ENCODE assay signal across 2 cellular contexts in the genomic region with DNA sequence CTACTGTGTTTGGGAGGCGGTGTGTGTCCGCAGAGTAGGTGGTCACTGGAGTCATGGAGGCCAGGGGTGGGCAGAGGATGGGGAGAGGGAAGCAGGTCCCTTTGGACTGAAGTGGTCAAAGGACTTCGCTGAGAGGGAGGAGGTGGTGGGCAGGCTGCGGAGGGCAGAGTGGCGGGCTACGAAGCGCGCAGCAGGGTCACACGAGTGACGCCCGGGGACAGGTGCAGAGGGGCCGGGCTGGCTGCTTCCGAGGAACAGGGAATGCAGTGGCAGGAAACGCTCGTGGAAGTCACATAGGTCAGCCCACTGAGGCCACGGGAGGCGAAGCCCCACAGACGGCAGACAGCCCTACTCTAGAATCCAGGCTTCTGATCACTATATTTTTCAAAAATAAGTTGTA.
TF ChIP-seq lines count a peak whose summit lies in the region.

No MANE protein-coding gene starts in this region.

TF ChIP-seq in K562, 482 proteins besides CTCF, POLR2A, EP300 and RAD21:
- TF ChIP-seq POLR2G (IDR thresholded peaks at IDR 0.05; ENCODE audit: low read depth, low read length): 0 out of 2 replicates have a peak, but pooled peaks have one; percentile 23
- TF ChIP-seq, protein P1, sequence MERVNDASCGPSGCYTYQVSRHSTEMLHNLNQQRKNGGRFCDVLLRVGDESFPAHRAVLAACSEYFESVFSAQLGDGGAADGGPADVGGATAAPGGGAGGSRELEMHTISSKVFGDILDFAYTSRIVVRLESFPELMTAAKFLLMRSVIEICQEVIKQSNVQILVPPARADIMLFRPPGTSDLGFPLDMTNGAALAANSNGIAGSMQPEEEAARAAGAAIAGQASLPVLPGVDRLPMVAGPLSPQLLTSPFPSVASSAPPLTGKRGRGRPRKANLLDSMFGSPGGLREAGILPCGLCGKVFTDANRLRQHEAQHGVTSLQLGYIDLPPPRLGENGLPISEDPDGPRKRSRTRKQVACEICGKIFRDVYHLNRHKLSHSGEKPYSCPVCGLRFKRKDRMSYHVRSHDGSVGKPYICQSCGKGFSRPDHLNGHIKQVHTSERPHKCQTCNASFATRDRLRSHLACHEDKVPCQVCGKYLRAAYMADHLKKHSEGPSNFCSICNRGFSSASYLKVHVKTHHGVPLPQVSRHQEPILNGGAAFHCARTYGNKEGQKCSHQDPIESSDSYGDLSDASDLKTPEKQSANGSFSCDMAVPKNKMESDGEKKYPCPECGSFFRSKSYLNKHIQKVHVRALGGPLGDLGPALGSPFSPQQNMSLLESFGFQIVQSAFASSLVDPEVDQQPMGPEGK (CRISPR knock-in tag; IDR thresholded peaks at IDR 0.05; ENCODE audit: borderline replicate concordance): no peak
- TF ChIP-seq MYC (IDR thresholded peaks at IDR 0.05; ENCODE audit: low read depth, low read length): no peak
- TF ChIP-seq MYC (CRISPR knock-in tag; IDR thresholded peaks at IDR 0.05; ENCODE audit: borderline replicate concordance, low read depth): no peak
- no peak for TF ChIP-seq SMAD1 (IDR thresholded peaks at IDR 0.05; ENCODE audit: low read depth, low read length, partially characterized antibody)
TF ChIP-seq in K562: peak in this region for 1.

TF ChIP-seq in HepG2, 621 proteins besides CTCF, POLR2A, EP300 and RAD21:
- TF ChIP-seq, protein P2, sequence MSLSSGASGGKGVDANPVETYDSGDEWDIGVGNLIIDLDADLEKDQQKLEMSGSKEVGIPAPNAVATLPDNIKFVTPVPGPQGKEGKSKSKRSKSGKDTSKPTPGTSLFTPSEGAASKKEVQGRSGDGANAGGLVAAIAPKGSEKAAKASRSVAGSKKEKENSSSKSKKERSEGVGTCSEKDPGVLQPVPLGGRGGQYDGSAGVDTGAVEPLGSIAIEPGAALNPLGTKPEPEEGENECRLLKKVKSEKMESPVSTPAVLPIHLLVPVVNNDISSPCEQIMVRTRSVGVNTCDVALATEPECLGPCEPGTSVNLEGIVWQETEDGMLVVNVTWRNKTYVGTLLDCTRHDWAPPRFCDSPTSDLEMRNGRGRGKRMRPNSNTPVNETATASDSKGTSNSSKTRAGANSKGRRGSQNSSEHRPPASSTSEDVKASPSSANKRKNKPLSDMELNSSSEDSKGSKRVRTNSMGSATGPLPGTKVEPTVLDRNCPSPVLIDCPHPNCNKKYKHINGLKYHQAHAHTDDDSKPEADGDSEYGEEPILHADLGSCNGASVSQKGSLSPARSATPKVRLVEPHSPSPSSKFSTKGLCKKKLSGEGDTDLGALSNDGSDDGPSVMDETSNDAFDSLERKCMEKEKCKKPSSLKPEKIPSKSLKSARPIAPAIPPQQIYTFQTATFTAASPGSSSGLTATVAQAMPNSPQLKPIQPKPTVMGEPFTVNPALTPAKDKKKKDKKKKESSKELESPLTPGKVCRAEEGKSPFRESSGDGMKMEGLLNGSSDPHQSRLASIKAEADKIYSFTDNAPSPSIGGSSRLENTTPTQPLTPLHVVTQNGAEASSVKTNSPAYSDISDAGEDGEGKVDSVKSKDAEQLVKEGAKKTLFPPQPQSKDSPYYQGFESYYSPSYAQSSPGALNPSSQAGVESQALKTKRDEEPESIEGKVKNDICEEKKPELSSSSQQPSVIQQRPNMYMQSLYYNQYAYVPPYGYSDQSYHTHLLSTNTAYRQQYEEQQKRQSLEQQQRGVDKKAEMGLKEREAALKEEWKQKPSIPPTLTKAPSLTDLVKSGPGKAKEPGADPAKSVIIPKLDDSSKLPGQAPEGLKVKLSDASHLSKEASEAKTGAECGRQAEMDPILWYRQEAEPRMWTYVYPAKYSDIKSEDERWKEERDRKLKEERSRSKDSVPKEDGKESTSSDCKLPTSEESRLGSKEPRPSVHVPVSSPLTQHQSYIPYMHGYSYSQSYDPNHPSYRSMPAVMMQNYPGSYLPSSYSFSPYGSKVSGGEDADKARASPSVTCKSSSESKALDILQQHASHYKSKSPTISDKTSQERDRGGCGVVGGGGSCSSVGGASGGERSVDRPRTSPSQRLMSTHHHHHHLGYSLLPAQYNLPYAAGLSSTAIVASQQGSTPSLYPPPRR (CRISPR knock-in tag; IDR thresholded peaks at IDR 0.05; ENCODE audit: borderline replicate concordance): no peak
- peak; percentile 46 for TF ChIP-seq AGO2 (optimal IDR thresholded peaks at IDR 0.05; ENCODE audit: low read depth, low read length)
- TF ChIP-seq RBM22 (optimal IDR thresholded peaks at IDR 0.05; ENCODE audit: low read length): peak; percentile 34
